ENCODE assay signal across 16 cellular contexts in the genomic region with DNA sequence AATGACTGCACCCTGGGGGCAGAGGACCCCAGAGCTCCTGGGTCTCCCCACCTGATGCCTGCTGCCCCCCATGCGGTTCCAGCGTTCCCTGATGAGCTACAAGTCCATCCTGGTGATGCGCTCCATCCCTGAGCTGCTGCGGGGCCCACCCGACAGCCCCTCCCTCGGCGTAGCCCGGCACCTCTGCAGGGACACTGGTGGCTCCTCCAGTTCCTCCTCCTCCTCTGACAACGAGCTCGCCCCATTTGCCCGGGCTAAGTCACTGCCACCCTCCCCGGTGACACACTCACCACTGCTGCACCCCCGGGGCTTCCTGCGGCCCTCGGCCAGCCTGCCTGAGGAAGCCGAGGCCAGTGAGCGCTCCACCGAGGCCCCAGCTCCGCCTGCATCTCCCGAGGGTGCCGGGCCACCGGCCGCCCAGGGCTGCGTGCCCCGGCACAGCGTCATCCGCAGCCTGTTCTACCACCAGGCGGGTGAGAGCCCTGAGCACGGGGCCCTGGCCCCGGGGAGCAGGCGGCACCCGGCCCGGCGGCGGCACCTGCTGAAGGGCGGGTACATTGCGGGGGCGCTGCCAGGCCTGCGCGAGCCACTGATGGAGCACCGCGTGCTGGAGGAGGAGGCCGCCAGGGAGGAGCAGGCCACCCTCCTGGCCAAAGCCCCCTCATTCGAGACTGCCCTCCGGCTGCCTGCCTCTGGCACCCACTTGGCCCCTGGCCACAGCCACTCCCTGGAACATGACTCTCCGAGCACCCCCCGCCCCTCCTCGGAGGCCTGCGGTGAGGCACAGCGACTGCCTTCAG. TPM values are rescaled to one million over a fixed set of nuclear protein-coding genes. Genes with fewer than 3 reads are reported as not detected.
DNase-seq lines count a peak whose midpoint lies in the region; ATAC-seq and TF ChIP-seq lines count a peak whose summit lies in the region.
"Had no signal": no experiment of that assay in that cellular context is flagged by ENCODE, and none has a peak within 500 bp of the region (broad histone marks: within the 10 kb centered on the region; RNA-seq: fewer than 3 reads in every experiment).

No MANE protein-coding gene starts in this region.

- no peak overlapping the region for H3K4me3 Mint-ChIP-seq in WTC11
- H3K4me3 Mint-ChIP-seq: CD8-positive, alpha-beta memory T cell; T-helper 17 cell had no signal

- TF ChIP-seq POLR2A in testis (IDR thresholded peaks at IDR 0.05), result no peak

- no peak overlapping the region for H3K27ac ChIP-seq in testis
- H3K27ac ChIP-seq: 22Rv1, neutrophil, Peyer's patch, thoracic aorta had no signal

- no peaks in the 10 kb centered on the region for H3K9me3 Mint-ChIP-seq in WTC11
- H3K9me3 Mint-ChIP-seq: activated T-helper 2 cell treated with anti-CD3 and anti-CD28 coated beads, Interferon-gamma antibody, Interleukin-2, Interleukin-4, amounts not matched to agents 10 μg/mL and 5 μg/mL and 100 μg/mL, durations not matched to agents 14 hours and 24 hours and 36 hours; CD8-positive, alpha-beta memory T cell had no signal

- intact Hi-C loops in mucosa of descending colon (cut with DNase I, micrococcal nuclease) (no loop called here), testis (cut with DNase I; ENCODE audit: low total_unique reads) (no loop called here)

- DNase-seq in DMS 273 (lab: John Stamatoyannopoulos, UW; ENCODE audit: unreplicated experiment) (peak; percentile 69), DMS 273 treated with DMSO at 0.1 percent for 48 hours (lab: John Stamatoyannopoulos, UW) (no peak), M059J (ENCODE audit: low read depth) (peak; percentile 16), WTC11 (ENCODE audit: low spot score) (peak; percentile 6), mucosa of descending colon (peak in 2 of 3 donors; percentile 30 to 50), testis (no peak), NCI-H446 treated with DMSO at 0.1 percent for 48 hours (lab: John Stamatoyannopoulos, UW) (no peak)
- DNase-seq: CD8-positive, alpha-beta memory T cell; mesenchymal stem cell had no signal

- POLR2A ChIA-PET in WTC11 (lab: Charles Lee), result no interaction called here

- no peak for ATAC-seq in WTC11
- peak; percentile 32 for ATAC-seq in mucosa of descending colon
- ATAC-seq in GM21825 (IDR thresholded peaks at IDR 0.05; ENCODE audit: unreplicated experiment), result no peak
- ATAC-seq: T-helper 17 cell had no signal

- H3K4me1 ChIP-seq in mucosa of descending colon (ENCODE audit: low read depth) (peaks cover 4% of the 10 kb centered on the region), testis (peaks cover 38% of the 10 kb centered on the region)

- H3K27ac Mint-ChIP-seq in WTC11, result no peak overlapping the region
- H3K27ac Mint-ChIP-seq: activated T-helper 2 cell treated with anti-CD3 and anti-CD28 coated beads, Interferon-gamma antibody, Interleukin-2, Interleukin-4, amounts not matched to agents 10 μg/mL and 5 μg/mL and 100 μg/mL, durations not matched to agents 14 hours and 24 hours and 36 hours; CD8-positive, alpha-beta memory T cell; T-helper 17 cell had no signal

- H3K36me3 Mint-ChIP-seq in WTC11, result no peaks in the 10 kb centered on the region
- H3K36me3 Mint-ChIP-seq: CD8-positive, alpha-beta memory T cell had no signal

- WGBS in testis, 2 donors, result 89 to 90% methylated on average over 12 to 47 of the region's 50 CpGs

- no peaks in the 10 kb centered on the region for H3K27me3 Mint-ChIP-seq in WTC11 (ENCODE audit: low read depth)
- H3K27me3 Mint-ChIP-seq: CD8-positive, alpha-beta memory T cell; T-helper 17 cell had no signal

- H3K4me3 ChIP-seq in mucosa of descending colon (no peak overlapping the region), testis (no peak overlapping the region)
- H3K4me3 ChIP-seq: Peyer's patch, thoracic aorta had no signal

- peaks cover 3% of the 10 kb centered on the region; the same call in 1 of the 2 replicates for H3K4me1 Mint-ChIP-seq in WTC11
- H3K4me1 Mint-ChIP-seq: CD8-positive, alpha-beta memory T cell had no signal

- H3K27me3 ChIP-seq in testis, result no peaks in the 10 kb centered on the region
- H3K27me3 ChIP-seq: neutrophil, Peyer's patch had no signal

- CTCF ChIA-PET in WTC11 (lab: Charles Lee), result interaction anchor here (0.6 to 0.8 kb wide), 4 partner anchors 24 to 289 kb away, joined by 3 to 5 read pairs (median 4); no protein-coding TSS in a partner anchor

- H3K36me3 ChIP-seq in mucosa of descending colon (ENCODE audit: low read depth), result no peaks in the 10 kb centered on the region
- no peaks in the 10 kb centered on the region for H3K36me3 ChIP-seq in testis (ENCODE audit: low read depth, missing control alignments)
- H3K36me3 ChIP-seq: neutrophil, Peyer's patch, thoracic aorta had no signal

- TF ChIP-seq CTCF in WTC11 (IDR thresholded peaks at IDR 0.05) (no peak), mucosa of descending colon (IDR thresholded peaks at IDR 0.05) (no peak), testis (IDR thresholded peaks at IDR 0.05) (no peak)

- no peaks in the 10 kb centered on the region for H3K9me3 ChIP-seq in mucosa of descending colon
- no peaks in the 10 kb centered on the region for H3K9me3 ChIP-seq in testis
- H3K9me3 ChIP-seq: neutrophil, Peyer's patch, thoracic aorta had no signal

TF ChIP-seq in WTC11, 78 proteins besides CTCF, POLR2A, EP300 and RAD21:
- no peak for TF ChIP-seq FOXP1 (CRISPR knock-in tag; IDR thresholded peaks at IDR 0.05; ENCODE audit: borderline replicate concordance)
- TF ChIP-seq ZNF396 (CRISPR knock-in tag; IDR thresholded peaks at IDR 0.05; ENCODE audit: borderline replicate concordance), result no peak
- no peak for TF ChIP-seq JAZF1 (CRISPR knock-in tag; IDR thresholded peaks at IDR 0.05)
- TF ChIP-seq, protein P1, sequence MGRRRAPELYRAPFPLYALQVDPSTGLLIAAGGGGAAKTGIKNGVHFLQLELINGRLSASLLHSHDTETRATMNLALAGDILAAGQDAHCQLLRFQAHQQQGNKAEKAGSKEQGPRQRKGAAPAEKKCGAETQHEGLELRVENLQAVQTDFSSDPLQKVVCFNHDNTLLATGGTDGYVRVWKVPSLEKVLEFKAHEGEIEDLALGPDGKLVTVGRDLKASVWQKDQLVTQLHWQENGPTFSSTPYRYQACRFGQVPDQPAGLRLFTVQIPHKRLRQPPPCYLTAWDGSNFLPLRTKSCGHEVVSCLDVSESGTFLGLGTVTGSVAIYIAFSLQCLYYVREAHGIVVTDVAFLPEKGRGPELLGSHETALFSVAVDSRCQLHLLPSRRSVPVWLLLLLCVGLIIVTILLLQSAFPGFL (CRISPR knock-in tag; IDR thresholded peaks at IDR 0.05; ENCODE audit: borderline replicate concordance), result no peak

RNA-seq across cellular contexts. Expression of a gene that starts 35.5 kb away (rescaled TPM):
- 12.1 and 24.0 TPM in 2 replicates for total RNA-seq in M059J (2014; rRNA removed; shearing (Covaris generic))
- total RNA-seq in WTC11 (2021) (27.9 to 34.3 TPM (median 28.4 TPM) in 3 replicates), mucosa of descending colon (10 to 100 TPM; 32.1 to 40.4 (median 35.0) TPM), testis (10 to 100 TPM; 30.1 to 37.8 TPM)
- polyA plus RNA-seq in testis (ENCODE audit: insufficient read depth, low read depth, low replicate concordance), result 19.5 TPM

RNA-seq across cellular contexts. Expression of a gene that starts 45.5 kb away (rescaled TPM):
- total RNA-seq in M059J (2014; rRNA removed; shearing (Covaris generic)), result not detected in 2 replicates
- total RNA-seq in WTC11 (2021), result 1.5 to 2.7 TPM (median 2.6 TPM) in 3 replicates
- total RNA-seq in mucosa of descending colon, result under 1 TPM in 2 of 3 donors, not detected in 1; 0.39 to 0.76 TPM
- total RNA-seq in testis, result 10 to 100 TPM; 21.4 to 33.6 TPM
- 37.4 TPM for polyA plus RNA-seq in testis (ENCODE audit: insufficient read depth, low read depth, low replicate concordance)

Comparison
In these comparisons a context has a peak if more than half of its experiments do, and no peak if none do; other contexts are left out.
1. DNase-seq: peak in DMS 273 (single experiment), M059J (single experiment), WTC11 (single experiment) and mucosa of descending colon (2 of 3); none in DMS 273 treated with DMSO at 0.1 percent for 48 hours (single experiment), testis (single experiment) and NCI-H446 treated with DMSO at 0.1 percent for 48 hours (single experiment).